9 cellular contexts compared by ENCODE assay signal in genomic region chr16:89334050-89334449, GRCh38.
DNase-seq lines count a peak whose midpoint lies in the region; ATAC-seq and TF ChIP-seq lines count a peak whose summit lies in the region.
"Had no signal": no experiment of that assay in that cellular context is flagged by ENCODE, and none has a peak within 500 bp of the region (broad histone marks: within the 10 kb centered on the region; RNA-seq: fewer than 3 reads in every experiment).

No MANE protein-coding gene starts in this region.

- intact Hi-C loops in heart right ventricle (cut with DNase I), result loop anchor here (2.0 to 10.0 kb wide), 12 partner anchors 61 to 311 kb away; partner anchors contain the start of genes SPG7 (in 7 of the 10), ANKRD11 (in 3 of the 10) and RPL13 (in 1 of the 10)

- H3K4me1 Mint-ChIP-seq in CD8-positive, alpha-beta memory T cell, result peaks cover 69 to 93% (median 82%) of the 10 kb centered on the region in 3 donors
- H3K4me1 Mint-ChIP-seq in T-cell, result peaks cover 76 to 88% (median 84%) of the 10 kb centered on the region in 3 donors
- peaks cover 23% of the 10 kb centered on the region for H3K4me1 Mint-ChIP-seq in progenitor cell of endocrine pancreas (ENCODE audit: low read depth)

- H3K27ac Mint-ChIP-seq in CD8-positive, alpha-beta memory T cell, result peak overlapping the region; percentile 68 to 88 (median 79)
- H3K27ac Mint-ChIP-seq in T-cell (peak overlapping the region; percentile 55 to 79), progenitor cell of endocrine pancreas (peak overlapping the region; percentile 35)

- H3K4me1 ChIP-seq in CD8-positive, alpha-beta memory T cell (ENCODE audit: insufficient read depth, low read length), result peaks cover 84% of the 10 kb centered on the region
- H3K4me1 ChIP-seq in heart right ventricle (peaks cover 36 to 100% (median 85%) of the 10 kb centered on the region in 9 donors), MM.1S (ENCODE audit: low read length) (peaks cover 26% of the 10 kb centered on the region)

- peak overlapping the region in 2 of 7 donors; percentile 26 to 28 for H3K4me3 Mint-ChIP-seq in CD8-positive, alpha-beta memory T cell
- H3K4me3 Mint-ChIP-seq in T-cell (peak overlapping the region in 1 of 3 donors; percentile 42), progenitor cell of endocrine pancreas (ENCODE audit: low read depth) (no peak overlapping the region)

- H2AFZ ChIP-seq in MM.1S (ENCODE audit: low read length), result no peak overlapping the region

- ATAC-seq in T-cell (replicated peaks in 1 of 4) (peak in 2 of 4 experiments; percentile 6 to 8), heart right ventricle (peak in 3 of 8 donors; percentile 4 to 9 (median 8)), HG03457 (IDR thresholded peaks at IDR 0.05; ENCODE audit: unreplicated experiment) (no peak)

- H3K27me3 Mint-ChIP-seq in CD8-positive, alpha-beta memory T cell, result no peaks in the 10 kb centered on the region
- H3K27me3 Mint-ChIP-seq in T-cell (no peaks in the 10 kb centered on the region), progenitor cell of endocrine pancreas (no peaks in the 10 kb centered on the region)

- no peak overlapping the region for H3K4me2 ChIP-seq in MM.1S (ENCODE audit: low read depth, low read length)

- H3K9me2 ChIP-seq in MM.1S (replicated peaks; ENCODE audit: insufficient read depth, low read length), result no peaks in the 10 kb centered on the region

- H3K27ac ChIP-seq in CD8-positive, alpha-beta memory T cell (ENCODE audit: low read depth, low read length), result no peak overlapping the region
- H3K27ac ChIP-seq in heart right ventricle (peak overlapping the region in 9 of 10 donors; percentile 57 to 86 (median 79)), MM.1S (ENCODE audit: low read length) (no peak overlapping the region; the same call in 1 of the 2 replicates)

- H3K27me3 ChIP-seq in CD8-positive, alpha-beta memory T cell (ENCODE audit: insufficient read depth, low read length, poor library complexity, severe bottlenecking), result no peaks in the 10 kb centered on the region
- H3K27me3 ChIP-seq in heart right ventricle (no peaks in the 10 kb centered on the region), MM.1S (replicated peaks; ENCODE audit: insufficient read depth, low read length) (no peaks in the 10 kb centered on the region)

- no peaks in the 10 kb centered on the region for H3K36me3 ChIP-seq in CD8-positive, alpha-beta memory T cell (ENCODE audit: insufficient read depth, low read length)
- H3K36me3 ChIP-seq in heart right ventricle (no peaks in the 10 kb centered on the region), MM.1S (replicated peaks; ENCODE audit: insufficient read depth, low read length) (no peaks in the 10 kb centered on the region)

- no peaks in the 10 kb centered on the region for H4K20me1 ChIP-seq in MM.1S (ENCODE audit: insufficient read depth, low read length)

- peaks cover 5% of the 10 kb centered on the region; the same call in 1 of the 2 replicates for H3F3A ChIP-seq in MM.1S (ENCODE audit: insufficient read depth, low read length)

- CTCF ChIA-PET in CD8-positive, alpha-beta memory T cell (lab: Charles Lee), result interaction anchor here (1.3 to 1.4 kb wide), 2 partner anchors 24 to 165 kb away, joined by 3 to 4 read pairs; no protein-coding TSS in a partner anchor
- CTCF ChIA-PET in T-cell (lab: Charles Lee), result interaction anchor here (0.5 to 1.0 kb wide), 3 partner anchors 17 to 139 kb away, joined by 3 to 7 read pairs (median 4); no protein-coding TSS in a partner anchor

- no peaks in the 10 kb centered on the region for H3K9me3 Mint-ChIP-seq in CD8-positive, alpha-beta memory T cell
- H3K9me3 Mint-ChIP-seq in T-cell (no peaks in the 10 kb centered on the region), progenitor cell of endocrine pancreas (ENCODE audit: low read depth) (no peaks in the 10 kb centered on the region)

- H3K9ac ChIP-seq in MM.1S (ENCODE audit: low read length), result no peak overlapping the region

- no peak overlapping the region for H3K4me3 ChIP-seq in CD8-positive, alpha-beta memory T cell (ENCODE audit: low read length)
- H3K4me3 ChIP-seq in heart right ventricle (peak overlapping the region in 1 of 10 donors; percentile 9), MM.1S (ENCODE audit: low read length) (no peak overlapping the region)

- 41 to 54% methylated on average over 2 of the region's 2 CpGs for whole genome bisulfite sequencing in heart right ventricle, 2 donors

- POLR2A ChIA-PET in CD8-positive, alpha-beta memory T cell (lab: Charles Lee), result no interaction called here
- POLR2A ChIA-PET in T-cell (lab: Charles Lee), result interaction anchor here in 1 of 2 donors (0.6 kb wide), 2 partner anchors 75 to 235 kb away, joined by 4 to 8 read pairs; no protein-coding TSS in a partner anchor

- peaks cover 0 to 4% (median 0%) of the 10 kb centered on the region in 3 donors for H3K36me3 Mint-ChIP-seq in CD8-positive, alpha-beta memory T cell
- no peaks in the 10 kb centered on the region for H3K36me3 Mint-ChIP-seq in T-cell
- peaks cover 1% of the 10 kb centered on the region for H3K36me3 Mint-ChIP-seq in progenitor cell of endocrine pancreas (ENCODE audit: insufficient read depth)

- H3K9me3 ChIP-seq in CD8-positive, alpha-beta memory T cell (ENCODE audit: low read length), result no peaks in the 10 kb centered on the region
- H3K9me3 ChIP-seq in heart right ventricle, result no peaks in the 10 kb centered on the region
- no peaks in the 10 kb centered on the region for H3K9me3 ChIP-seq in MM.1S (replicated peaks; ENCODE audit: insufficient read depth, low read length)

- no peak for DNase-seq in CD8-positive, alpha-beta memory T cell
- DNase-seq in T-cell, result no peak
- DNase-seq in heart right ventricle, result no peak
- DNase-seq in progenitor cell of endocrine pancreas (ENCODE audit: low spot score, unreplicated experiment), result no peak
- no peak for DNase-seq in NCI-H2227 (lab: John Stamatoyannopoulos, UW; ENCODE audit: unreplicated experiment)
- DNase-seq in DMS114 treated with DMSO at 0.1 percent for 48 hours (lab: John Stamatoyannopoulos, UW; ENCODE audit: unreplicated experiment), result no peak
- DNase-seq in MM.1S, result no peak
- DNase-seq: SIG-M5 had no signal

- H3K79me2 ChIP-seq in MM.1S (ENCODE audit: low read length), result peaks cover 94% of the 10 kb centered on the region

- TF ChIP-seq CTCF in heart right ventricle (IDR thresholded peaks at IDR 0.05) (no peak), progenitor cell of endocrine pancreas (IDR thresholded peaks at IDR 0.05; ENCODE audit: unreplicated experiment) (no peak), MM.1S (IDR thresholded peaks at IDR 0.05; ENCODE audit: low read length) (no peak)

Comparison
In these comparisons a context has a peak if more than half of its experiments do, and no peak if none do; other contexts are left out.
1. H3K27ac ChIP-seq: peak in heart right ventricle (9 of 10); none in CD8-positive, alpha-beta memory T cell (single experiment) and MM.1S (single experiment).
2. Peak in every context shown above with its lines, with median percentiles within 50 percentile points of each other: H3K27ac Mint-ChIP-seq.